ENCODE assay signal across 1 cellular context in genomic region chrX:56763556-56764152, GRCh38.
TF ChIP-seq lines count a peak whose summit lies in the region.

No MANE protein-coding gene starts in this region.

TF ChIP-seq in GM12878, 131 proteins besides CTCF, POLR2A, EP300 and RAD21 (continued from another document and continues in another):
- TF ChIP-seq MLLT1 (IDR thresholded peaks at IDR 0.05), result no peak
- no peak for TF ChIP-seq EGR1 (IDR thresholded peaks at IDR 0.05; ENCODE audit: borderline replicate concordance in 1 of 2, low read depth in 2 of 2, low read length in 2 of 2)
- TF ChIP-seq ZSCAN29 (IDR thresholded peaks at IDR 0.05), result no peak
- no peak for TF ChIP-seq FOXM1 (IDR thresholded peaks at IDR 0.05; ENCODE audit: low read depth, low read length)
- TF ChIP-seq HDAC6 (IDR thresholded peaks at IDR 0.05; ENCODE audit: unreplicated experiment), result no peak
- TF ChIP-seq CHD1 (IDR thresholded peaks at IDR 0.05; ENCODE audit: low read depth, low read length), result no peak
- TF ChIP-seq DPF2 (IDR thresholded peaks at IDR 0.05), result no peak
- no peak for TF ChIP-seq SMAD1 (IDR thresholded peaks at IDR 0.05; ENCODE audit: low read depth, partially characterized antibody)
- no peak for TF ChIP-seq CBX3 (IDR thresholded peaks at IDR 0.05; ENCODE audit: borderline replicate concordance, low read depth)
- no peak for TF ChIP-seq ATF2 (IDR thresholded peaks at IDR 0.05; ENCODE audit: low read length)
- TF ChIP-seq CBX5 (IDR thresholded peaks at IDR 0.05; ENCODE audit: low read depth), result no peak
- TF ChIP-seq EED (IDR thresholded peaks at IDR 0.05; ENCODE audit: low read depth), result no peak
- TF ChIP-seq E2F4 (IDR thresholded peaks at IDR 0.05; ENCODE audit: low read depth, low read length), result no peak
- TF ChIP-seq HDGF (IDR thresholded peaks at IDR 0.05), result no peak
- no peak for TF ChIP-seq ASH2L (IDR thresholded peaks at IDR 0.05; ENCODE audit: borderline replicate concordance, low read depth)
- no peak for TF ChIP-seq SUPT20H (IDR thresholded peaks at IDR 0.05; ENCODE audit: borderline replicate concordance, control insufficient read depth, low read depth, low read length)
- TF ChIP-seq NR2F1 (conservative IDR thresholded peaks at IDR 0.05), result no peak
- TF ChIP-seq JUNB (IDR thresholded peaks at IDR 0.05), result no peak
- TF ChIP-seq IRF3 (IDR thresholded peaks at IDR 0.05), result no peak
- no peak for TF ChIP-seq NFYA (IDR thresholded peaks at IDR 0.05; ENCODE audit: borderline replicate concordance, low read depth, low read length)
- TF ChIP-seq ZNF207 (IDR thresholded peaks at IDR 0.05; ENCODE audit: borderline replicate concordance), result peak; percentile 25; the same call in 1 of the 2 replicates
- peak; percentile 39 for TF ChIP-seq SP1 (IDR thresholded peaks at IDR 0.05; ENCODE audit: low read depth, low read length)
- TF ChIP-seq TBL1XR1 (IDR thresholded peaks at IDR 0.05; ENCODE audit: low read depth, low read length), result peak; percentile 49; the same call in 1 of the 2 replicates
- TF ChIP-seq MXI1 (IDR thresholded peaks at IDR 0.05; ENCODE audit: low read depth, low read length), result no peak; the same call in 1 of the 2 replicates
- no peak for TF ChIP-seq RAD51 (IDR thresholded peaks at IDR 0.05)
- no peak for TF ChIP-seq ZBTB11 (CRISPR knock-in tag; IDR thresholded peaks at IDR 0.05)
- TF ChIP-seq NR2C2 (IDR thresholded peaks at IDR 0.05; ENCODE audit: borderline replicate concordance, control insufficient read depth, insufficient read length, low read depth), result no peak
- peak; percentile 91 for TF ChIP-seq ZNF592 (IDR thresholded peaks at IDR 0.05)
- TF ChIP-seq PKNOX1 (IDR thresholded peaks at IDR 0.05), result no peak
- TF ChIP-seq IKZF2 (IDR thresholded peaks at IDR 0.05), result no peak; a peak in 1 of 4 replicates
- TF ChIP-seq ELK1 (IDR thresholded peaks at IDR 0.05; ENCODE audit: low read depth, low read length), result no peak
- no peak for TF ChIP-seq ZNF24 (IDR thresholded peaks at IDR 0.05)
- TF ChIP-seq PML (IDR thresholded peaks at IDR 0.05; ENCODE audit: low read length), result no peak
- TF ChIP-seq MTA2 (IDR thresholded peaks at IDR 0.05; ENCODE audit: low read depth), result no peak
- TF ChIP-seq STAT1 (conservative IDR thresholded peaks at IDR 0.05), result no peak
- no peak for TF ChIP-seq SIX5 (IDR thresholded peaks at IDR 0.05; ENCODE audit: low read depth, low read length, severe bottlenecking)
- no peak for TF ChIP-seq BRCA1 (IDR thresholded peaks at IDR 0.05; ENCODE audit: low read depth, low read length)
- peak; percentile 12; the same call in 1 of the 2 replicates for TF ChIP-seq RUNX3 (IDR thresholded peaks at IDR 0.05; ENCODE audit: low read length)
- no peak for TF ChIP-seq KLF5 (IDR thresholded peaks at IDR 0.05; ENCODE audit: partially characterized antibody)
- no peak for TF ChIP-seq ZNF217 (IDR thresholded peaks at IDR 0.05)
- TF ChIP-seq BCL11A (IDR thresholded peaks at IDR 0.05; ENCODE audit: low read depth, low read length), result no peak
- TF ChIP-seq RBBP5 (conservative IDR thresholded peaks at IDR 0.05), result no peak
- TF ChIP-seq CREB1 (IDR thresholded peaks at IDR 0.05; ENCODE audit: low read depth), result no peak
- TF ChIP-seq SREBF2 (IDR thresholded peaks at IDR 0.05; ENCODE audit: low read length), result no peak
- TF ChIP-seq PRDM15 (CRISPR knock-in tag; IDR thresholded peaks at IDR 0.05), result no peak
